ENCODE assay signal across 18 cellular contexts in the genomic region with DNA sequence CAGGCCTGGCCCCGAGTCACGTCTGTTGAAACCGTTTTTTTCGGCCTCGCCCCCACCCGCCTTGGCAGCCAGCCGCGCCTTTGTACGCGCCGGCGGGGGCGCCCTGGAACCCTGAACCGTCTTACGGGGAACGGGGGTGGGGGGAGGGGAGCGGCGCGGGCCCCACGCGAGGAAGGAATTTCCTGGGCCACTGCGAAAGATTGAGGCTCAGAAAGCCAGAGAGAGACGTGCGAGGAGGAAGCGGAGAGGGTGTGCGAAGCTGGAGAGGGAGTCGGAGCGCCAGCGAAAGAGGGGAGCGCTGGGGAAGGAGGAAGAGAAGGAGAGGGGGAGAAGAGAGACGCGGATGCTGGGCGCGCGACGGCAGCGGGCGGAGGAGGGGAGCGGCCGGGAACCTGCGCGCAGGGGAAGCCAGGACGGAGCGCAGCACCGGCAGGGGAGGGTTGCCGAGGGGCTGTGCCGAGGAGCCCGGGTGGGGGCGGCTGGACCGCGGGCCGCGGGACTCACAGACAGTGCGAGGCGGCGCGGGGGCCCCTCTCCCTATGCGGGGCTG. TPM values are rescaled to one million over a fixed set of nuclear protein-coding genes. Genes with fewer than 3 reads are reported as not detected.
DNase-seq lines count a peak whose midpoint lies in the region; TF ChIP-seq lines count a peak whose summit lies in the region.
"Had no signal": no experiment of that assay in that cellular context is flagged by ENCODE, and none has a peak within 500 bp of the region (broad histone marks: within the 10 kb centered on the region; RNA-seq: fewer than 3 reads in every experiment).

No MANE protein-coding gene starts in this region.

- no peak overlapping the region for H3K4me3 Mint-ChIP-seq in immature natural killer cell
- H3K4me3 Mint-ChIP-seq: T-helper 2 cell treated with Interferon-gamma antibody and Interleukin-4, amounts not matched to agents 5 μg/mL and 100 μg/mL, for 36 hours had no signal

- peak overlapping the region; percentile 93 for H2AK5ac ChIP-seq in neuronal stem cell (ENCODE audit: low read depth, low read length)

- H3K27me3 ChIP-seq in neuronal stem cell (ENCODE audit: control insufficient read depth in 3 of 3, insufficient read depth in 3 of 3, low read depth in 1 of 3, low read length in 3 of 3), result peaks cover 62 to 93% (median 79%) of the 10 kb centered on the region in 3 experiments

- no peaks in the 10 kb centered on the region for H3K9me3 ChIP-seq in HEK293 (ENCODE audit: control insufficient read depth, insufficient read depth, low read depth, low read length)
- H3K9me3 ChIP-seq in neuronal stem cell (replicated peaks in 1 of 2; ENCODE audit: control insufficient read depth in 2 of 2, insufficient read depth in 1 of 2, low read depth in 1 of 2, low read length in 2 of 2), result peaks cover 8 to 17% of the 10 kb centered on the region in 2 donors
- H3K9me3 ChIP-seq: gastrocnemius medialis, transverse colon had no signal

- WGBS in neuronal stem cell (ENCODE audit: extremely low coverage in 2 of 2, insufficient read length in 2 of 2, insufficient replicate concordance in 1 of 2), 2 donors, result no CpG with 5 or more reads among the region's 58 CpGs

- H3K79me1 ChIP-seq in neuronal stem cell (ENCODE audit: low read depth, low read length), result no peaks in the 10 kb centered on the region

- peak overlapping the region; percentile 87 for H2BK120ac ChIP-seq in neuronal stem cell (ENCODE audit: low read depth, low read length)

- peaks cover 0 to 5% of the 10 kb centered on the region in 2 donors for H3K4me1 Mint-ChIP-seq in immature natural killer cell

- no peak overlapping the region for H3K27ac Mint-ChIP-seq in immature natural killer cell
- H3K27ac Mint-ChIP-seq: T-helper 2 cell treated with Interferon-gamma antibody and Interleukin-4, amounts not matched to agents 5 μg/mL and 100 μg/mL, for 36 hours had no signal

- H3K4me2 ChIP-seq in neuronal stem cell (ENCODE audit: insufficient read depth, low read length, poor library complexity, severe bottlenecking), result peak overlapping the region; percentile 89
- H3K4me2 ChIP-seq: KMS-11 had no signal

- DNase-seq in NCI-H748 (lab: John Stamatoyannopoulos, UW; ENCODE audit: unreplicated experiment) (peak; percentile 51), NCI-H748 treated with DMSO at 0.1 percent for 48 hours (lab: John Stamatoyannopoulos, UW) (no peak), coronary artery (ENCODE audit: low spot score) (no peak), neuronal stem cell (ENCODE audit: low spot score) (no peak), KG1 (lab: John Stamatoyannopoulos, UW) (no peak), immature natural killer cell (no peak), GM10266 (ENCODE audit: extremely low spot score) (no peak)
- DNase-seq: ACHN; anterior cingulate cortex; DND-41; effector memory CD4-positive, alpha-beta T cell; gastrocnemius medialis; NCI-H1930; PC-3; transverse colon had no signal

- H2BK12ac ChIP-seq in neuronal stem cell (ENCODE audit: low read length), result peak overlapping the region; percentile 94

- H3K14ac ChIP-seq in neuronal stem cell (ENCODE audit: low read length), result no peak overlapping the region

- H3K27me3 Mint-ChIP-seq in immature natural killer cell (ENCODE audit: low read depth in 3 of 3), result peaks cover 17 to 22% (median 21%) of the 10 kb centered on the region in 3 donors

- POLR2A ChIA-PET in HEK293 (lab: Yijun Ruan, JAX), result no interaction called here

- no peaks in the 10 kb centered on the region for H3K36me3 Mint-ChIP-seq in immature natural killer cell

- H3K27ac ChIP-seq in HEK293 (ENCODE audit: extremely low read depth, low read depth, low read length) (no peak overlapping the region), coronary artery (no peak overlapping the region), neuronal stem cell (replicated peaks; ENCODE audit: low read length) (no peak overlapping the region)
- H3K27ac ChIP-seq: gastrocnemius medialis, KMS-11, transverse colon had no signal

- H2AFZ ChIP-seq in neuronal stem cell (ENCODE audit: low read length), result peak overlapping the region; percentile 96

- no peak overlapping the region for H4K91ac ChIP-seq in neuronal stem cell (ENCODE audit: low read depth, low read length, poor library complexity)

- no peak overlapping the region for H4K8ac ChIP-seq in neuronal stem cell (ENCODE audit: low read depth, low read length)

- peak overlapping the region; percentile 94 for H3K18ac ChIP-seq in neuronal stem cell (ENCODE audit: low read length)

- H3K9ac ChIP-seq in neuronal stem cell (ENCODE audit: low read depth, low read length, poor library complexity), result no peak overlapping the region
- H3K9ac ChIP-seq: KMS-11 had no signal

- CTCF ChIA-PET in HEK293 (lab: Yijun Ruan, JAX), result no interaction called here

- no peak overlapping the region for H2BK5ac ChIP-seq in neuronal stem cell (ENCODE audit: low read length)

- peak overlapping the region; percentile 65 for H3K23ac ChIP-seq in neuronal stem cell (ENCODE audit: low read depth, low read length, poor library complexity)

- no peaks in the 10 kb centered on the region for H3K9me3 Mint-ChIP-seq in immature natural killer cell
- H3K9me3 Mint-ChIP-seq: T-helper 2 cell treated with Interferon-gamma antibody and Interleukin-4, amounts not matched to agents 5 μg/mL and 100 μg/mL, for 36 hours had no signal

- H3K4me1 ChIP-seq in HEK293 (ENCODE audit: control insufficient read depth, insufficient read depth, low read length) (no peaks in the 10 kb centered on the region; the same call in 1 of the 2 replicates), neuronal stem cell (ENCODE audit: control insufficient read depth in 2 of 2, insufficient read depth in 1 of 2, low read depth in 1 of 2, low read length in 2 of 2) (peaks cover 7 to 17% of the 10 kb centered on the region in 2 donors)

- H3K4ac ChIP-seq in neuronal stem cell (ENCODE audit: low read length), result no peak overlapping the region

- H3K4me3 ChIP-seq in HEK293 (ENCODE audit: low read depth, low read length), result peak overlapping the region; percentile 18; the same call in 1 of the 2 replicates
- peak overlapping the region; percentile 72 for H3K4me3 ChIP-seq in coronary artery
- no peak overlapping the region for H3K4me3 ChIP-seq in neuronal stem cell (ENCODE audit: low read length in 2 of 2)

- H3K36me3 ChIP-seq in HEK293 (ENCODE audit: control insufficient read depth in 2 of 2, insufficient read depth in 1 of 2, low read length in 2 of 2) (no peaks in the 10 kb centered on the region), neuronal stem cell (replicated peaks in 1 of 2; ENCODE audit: control insufficient read depth in 2 of 2, insufficient read depth in 2 of 2, low read length in 2 of 2) (no peaks in the 10 kb centered on the region)
- H3K36me3 ChIP-seq: gastrocnemius medialis, transverse colon had no signal

- H2BK15ac ChIP-seq in neuronal stem cell (ENCODE audit: low read length), result peak overlapping the region; percentile 90

- no peak for TF ChIP-seq CTCF in HEK293 (tag by site-specific recombination; IDR thresholded peaks at IDR 0.05)
- no peak for TF ChIP-seq CTCF in coronary artery (IDR thresholded peaks at IDR 0.05)
- no peak for TF ChIP-seq CTCF in GM10266 (IDR thresholded peaks at IDR 0.05; ENCODE audit: control insufficient read depth, insufficient read depth, low read depth, missing control alignments)

TF ChIP-seq in HEK293, 187 proteins besides CTCF, POLR2A, EP300 and RAD21 (continues in another document):
- TF ChIP-seq ZSCAN18 (tag by site-specific recombination; IDR thresholded peaks at IDR 0.05) (no peak), ZNF423 (tag by site-specific recombination; IDR thresholded peaks at IDR 0.05) (no peak), ZNF416 (tag by site-specific recombination; IDR thresholded peaks at IDR 0.05) (no peak), ZBTB1 (tag by site-specific recombination; IDR thresholded peaks at IDR 0.05) (no peak), RBAK (tag by site-specific recombination; IDR thresholded peaks at IDR 0.05) (no peak), ZNF777 (tag by site-specific recombination; IDR thresholded peaks at IDR 0.05; ENCODE audit: borderline replicate concordance) (peak; percentile 78; the same call in 1 of the 2 replicates)
- TF ChIP-seq, protein P1, sequence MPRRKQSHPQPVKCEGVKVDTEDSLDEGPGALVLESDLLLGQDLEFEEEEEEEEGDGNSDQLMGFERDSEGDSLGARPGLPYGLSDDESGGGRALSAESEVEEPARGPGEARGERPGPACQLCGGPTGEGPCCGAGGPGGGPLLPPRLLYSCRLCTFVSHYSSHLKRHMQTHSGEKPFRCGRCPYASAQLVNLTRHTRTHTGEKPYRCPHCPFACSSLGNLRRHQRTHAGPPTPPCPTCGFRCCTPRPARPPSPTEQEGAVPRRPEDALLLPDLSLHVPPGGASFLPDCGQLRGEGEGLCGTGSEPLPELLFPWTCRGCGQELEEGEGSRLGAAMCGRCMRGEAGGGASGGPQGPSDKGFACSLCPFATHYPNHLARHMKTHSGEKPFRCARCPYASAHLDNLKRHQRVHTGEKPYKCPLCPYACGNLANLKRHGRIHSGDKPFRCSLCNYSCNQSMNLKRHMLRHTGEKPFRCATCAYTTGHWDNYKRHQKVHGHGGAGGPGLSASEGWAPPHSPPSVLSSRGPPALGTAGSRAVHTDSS (tag by site-specific recombination; IDR thresholded peaks at IDR 0.05), result no peak
- TF ChIP-seq, protein P2, sequence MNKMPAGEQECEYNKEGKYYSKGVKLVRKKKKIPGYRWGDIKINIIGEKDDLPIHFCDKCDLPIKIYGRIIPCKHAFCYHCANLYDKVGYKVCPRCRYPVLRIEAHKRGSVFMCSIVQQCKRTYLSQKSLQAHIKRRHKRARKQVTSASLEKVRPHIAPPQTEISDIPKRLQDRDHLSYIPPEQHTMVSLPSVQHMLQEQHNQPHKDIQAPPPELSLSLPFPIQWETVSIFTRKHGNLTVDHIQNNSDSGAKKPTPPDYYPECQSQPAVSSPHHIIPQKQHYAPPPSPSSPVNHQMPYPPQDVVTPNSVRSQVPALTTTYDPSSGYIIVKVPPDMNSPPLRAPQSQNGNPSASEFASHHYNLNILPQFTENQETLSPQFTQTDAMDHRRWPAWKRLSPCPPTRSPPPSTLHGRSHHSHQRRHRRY (tag by site-specific recombination; IDR thresholded peaks at IDR 0.05), result no peak

RNA-seq across cellular contexts. Expression of gene PRDM12, which starts 4.6 kb away (rescaled TPM):
- 0.22 TPM for polyA plus RNA-seq in neuronal stem cell (2013, experiment 1 of 2)
- 0.15 TPM for polyA plus RNA-seq in neuronal stem cell (2013, experiment 2 of 2)
- 1 to 10 TPM in 1 of 3 donors, not detected in 2; 1.0 TPM for polyA plus RNA-seq in immature natural killer cell

RNA-seq across cellular contexts. Expression of gene EXOSC2, which starts 33.8 kb away (rescaled TPM):
- 29.7 TPM for polyA plus RNA-seq in neuronal stem cell (2013, experiment 1 of 2)
- 28.8 TPM for polyA plus RNA-seq in neuronal stem cell (2013, experiment 2 of 2)
- 10 to 100 TPM; 12.9 to 27.4 (median 20.0) TPM for polyA plus RNA-seq in immature natural killer cell

Comparison
In these comparisons a context has a peak if more than half of its experiments do, and no peak if none do; other contexts are left out.
1. H3K4me3 ChIP-seq: peak in HEK293 (single experiment) and coronary artery (single experiment); none in neuronal stem cell (0 of 2).